8 cellular contexts compared by ENCODE assay signal in genomic region chr9:36150529-36151305, GRCh38. TPM values are rescaled to one million over a fixed set of nuclear protein-coding genes. Genes with fewer than 3 reads are reported as not detected.
DNase-seq lines count a peak whose midpoint lies in the region; TF ChIP-seq lines count a peak whose summit lies in the region.

No MANE protein-coding gene starts in this region.

- no peak overlapping the region for H4K91ac ChIP-seq in trophoblast cell (ENCODE audit: low read depth, low read length)

- H4K8ac ChIP-seq in trophoblast cell (ENCODE audit: low read depth, low read length), result no peak overlapping the region

- no peaks in the 10 kb centered on the region for H3K9me2 ChIP-seq in OCI-LY7 (ENCODE audit: insufficient read depth, low read length)

- TF ChIP-seq CTCF in GM12864 (IDR thresholded peaks at IDR 0.05; ENCODE audit: low read depth, low read length, missing control alignments) (no peak), OCI-LY7 (conservative IDR thresholded peaks at IDR 0.05; ENCODE audit: low read length) (no peak), epithelial cell of esophagus (IDR thresholded peaks at IDR 0.05; ENCODE audit: insufficient read depth, low read depth, low read length, missing control alignments) (no peak), brain microvascular endothelial cell (IDR thresholded peaks at IDR 0.05; ENCODE audit: low read depth, low read length, missing control alignments) (no peak)

- H3K27ac ChIP-seq in OCI-LY7 (ENCODE audit: low read depth, low read length, poor library complexity, severe bottlenecking), result peak overlapping the region; percentile 74
- no peak overlapping the region for H3K27ac ChIP-seq in brain microvascular endothelial cell
- no peak overlapping the region for H3K27ac ChIP-seq in trophoblast cell (ENCODE audit: low read depth, low read length)

- H3K4ac ChIP-seq in trophoblast cell (ENCODE audit: low read depth, low read length), result no peak overlapping the region

- no peak overlapping the region; the same call in 1 of the 2 replicates for H2AFZ ChIP-seq in OCI-LY7 (ENCODE audit: low read length)
- no peak overlapping the region for H2AFZ ChIP-seq in trophoblast cell (ENCODE audit: insufficient read depth, low read length, poor library complexity)

- no CpG with 5 or more reads among the region's 4 CpGs for WGBS in trophoblast cell (ENCODE audit: extremely low coverage, insufficient coverage, insufficient read length)

- H2BK12ac ChIP-seq in trophoblast cell (ENCODE audit: low read length), result no peak overlapping the region

- in situ Hi-C loops in brain microvascular endothelial cell (cut with HindIII; ENCODE audit: low pct_ligation_motif_present, low sequenced_read_pairs), result no loop called here

- H3K4me1 ChIP-seq in OCI-LY7 (ENCODE audit: insufficient read depth, low read length, poor library complexity, severe bottlenecking) (peaks cover 46% of the 10 kb centered on the region), skeletal muscle satellite cell (ENCODE audit: control insufficient read depth, insufficient read depth, low read length) (peaks cover 67% of the 10 kb centered on the region), trophoblast cell (ENCODE audit: control insufficient read depth in 1 of 2, insufficient read depth in 2 of 2, low read length in 2 of 2) (peaks cover 2 to 3% of the 10 kb centered on the region in 2 experiments)

- no peak overlapping the region for H3K14ac ChIP-seq in trophoblast cell (ENCODE audit: low read length)

- intact Hi-C loops in OCI-LY7 (cut with micrococcal nuclease; ENCODE audit: unreplicated experiment), result loop anchor here (5.0 kb wide), 1 partner anchor 48 kb away; no protein-coding TSS in a partner anchor

- BruUV-seq in OCI-LY7 (replicated peaks; lab: Mats Ljungman, UMichigan), result no TSS peak

- DNase-seq in GM12864 (ENCODE audit: low read depth), result no peak
- DNase-seq in OCI-LY7 (ENCODE audit: low spot score), result no peak
- DNase-seq in epithelial cell of esophagus (ENCODE audit: low read depth), result peak; percentile 41
- no peak for DNase-seq in ecto neural progenitor cell (ENCODE audit: low spot score)
- no peak for DNase-seq in brain microvascular endothelial cell
- DNase-seq in NCI-H748 (lab: John Stamatoyannopoulos, UW; ENCODE audit: unreplicated experiment), result no peak
- DNase-seq in trophoblast cell, result no peak

- no peaks in the 10 kb centered on the region for H3K36me3 ChIP-seq in OCI-LY7 (ENCODE audit: insufficient read depth, low read length)
- peaks cover 13% of the 10 kb centered on the region for H3K36me3 ChIP-seq in skeletal muscle satellite cell (ENCODE audit: insufficient read depth, low read length)
- H3K36me3 ChIP-seq in brain microvascular endothelial cell (replicated peaks), result no peaks in the 10 kb centered on the region
- peaks cover 12% of the 10 kb centered on the region in 2 experiments for H3K36me3 ChIP-seq in trophoblast cell (ENCODE audit: control insufficient read depth in 1 of 2, insufficient read depth in 2 of 2, low read length in 2 of 2)

- no peak overlapping the region for H3K23ac ChIP-seq in trophoblast cell (ENCODE audit: low read length)

- H3K9ac ChIP-seq in skeletal muscle satellite cell (ENCODE audit: low read depth, low read length) (peak overlapping the region; percentile 16), trophoblast cell (ENCODE audit: low read length) (no peak overlapping the region)

- no peaks in the 10 kb centered on the region for H3K79me1 ChIP-seq in trophoblast cell (ENCODE audit: low read length)

- H2BK5ac ChIP-seq in trophoblast cell (ENCODE audit: low read depth, low read length, poor library complexity), result no peak overlapping the region

- no peaks in the 10 kb centered on the region for H4K20me1 ChIP-seq in OCI-LY7 (ENCODE audit: insufficient read depth, low read length)

- CTCF ChIA-PET in OCI-LY7 (lab: Charles Lee; ENCODE audit: unreplicated experiment), result interaction anchor here (1.1 to 1.2 kb wide), 2 partner anchors 8 to 35 kb away, joined by 3 to 6 read pairs; no protein-coding TSS in a partner anchor

- H3K79me2 ChIP-seq in OCI-LY7 (ENCODE audit: insufficient read depth, low read depth, low read length) (no peaks in the 10 kb centered on the region), trophoblast cell (ENCODE audit: control insufficient read depth, insufficient read depth, low read length, poor library complexity) (no peaks in the 10 kb centered on the region)

- H3K9me3 ChIP-seq in OCI-LY7 (ENCODE audit: low read length) (peaks cover 6% of the 10 kb centered on the region; the same call in 1 of the 2 replicates), skeletal muscle satellite cell (replicated peaks; ENCODE audit: low read length) (no peaks in the 10 kb centered on the region), trophoblast cell (ENCODE audit: insufficient read depth, low read depth, low read length) (peaks cover 6% of the 10 kb centered on the region)

- H3K18ac ChIP-seq in trophoblast cell (ENCODE audit: low read length), result no peak overlapping the region

- no peak overlapping the region for H4K12ac ChIP-seq in trophoblast cell (ENCODE audit: low read depth, low read length)

- peak overlapping the region; percentile 46; the same call in 1 of the 2 replicates for H3K4me3 ChIP-seq in GM12864 (ENCODE audit: low read depth, low read length)
- peak overlapping the region; percentile 64 for H3K4me3 ChIP-seq in OCI-LY7 (ENCODE audit: low read depth, low read length, poor library complexity, severe bottlenecking)
- H3K4me3 ChIP-seq in epithelial cell of esophagus (ENCODE audit: low read length), result no peak overlapping the region
- no peak overlapping the region for H3K4me3 ChIP-seq in skeletal muscle satellite cell (ENCODE audit: low read length)
- no peak overlapping the region for H3K4me3 ChIP-seq in brain microvascular endothelial cell (ENCODE audit: low read depth, low read length)
- no peak overlapping the region for H3K4me3 ChIP-seq in trophoblast cell (ENCODE audit: low read depth, low read length)

- POLR2A ChIA-PET in OCI-LY7 (lab: Charles Lee), result interaction anchor here (0.5 to 2.5 kb wide), 6 partner anchors 8 to 1036 kb away, joined by 3 to 13 read pairs (median 4); partner anchors contain the start of genes CLTA and GNE

- H3K27me3 ChIP-seq in skeletal muscle satellite cell (ENCODE audit: control insufficient read depth, insufficient read depth, low read length), result no peaks in the 10 kb centered on the region
- H3K27me3 ChIP-seq in brain microvascular endothelial cell (replicated peaks), result no peaks in the 10 kb centered on the region
- H3K27me3 ChIP-seq in trophoblast cell (ENCODE audit: insufficient read depth, low read length), result no peaks in the 10 kb centered on the region

- no peak overlapping the region for H2BK120ac ChIP-seq in trophoblast cell (ENCODE audit: insufficient read depth, low read length, poor library complexity)

- H3K4me2 ChIP-seq in OCI-LY7 (ENCODE audit: low read length), result peak overlapping the region; percentile 74
- H3K4me2 ChIP-seq in skeletal muscle satellite cell (ENCODE audit: low read length), result peak overlapping the region; percentile 7
- no peak overlapping the region for H3K4me2 ChIP-seq in trophoblast cell (ENCODE audit: low read length)

- H2AK5ac ChIP-seq in trophoblast cell (ENCODE audit: low read length), result no peak overlapping the region

RNA-seq across cellular contexts. Expression of gene GLIPR2, which starts 14.2 kb away (rescaled TPM):
- not detected in 2 replicates for total RNA-seq in OCI-LY7 (2014; rRNA removed; shearing (Covaris generic))
- total RNA-seq in OCI-LY7 (2022), result not detected in 2 replicates
- 15.2 and 37.6 TPM in 2 replicates for total RNA-seq in skeletal muscle satellite cell (2012; rRNA removed)
- polyA plus RNA-seq in trophoblast cell (2013), result 23.0 and 24.6 TPM in 2 replicates

RNA-seq across cellular contexts. Expression of gene CCIN, which starts 18.5 kb away (rescaled TPM):
- not detected in 2 replicates for total RNA-seq in OCI-LY7 (2014; rRNA removed; shearing (Covaris generic))
- not detected in 2 replicates for total RNA-seq in OCI-LY7 (2022)
- total RNA-seq in skeletal muscle satellite cell (2012; rRNA removed), result 0.25 and 1.1 TPM in 2 replicates
- polyA plus RNA-seq in trophoblast cell (2013), result 0.23 and 0.33 TPM in 2 replicates

RNA-seq across cellular contexts. Expression of gene CLTA, which starts 40.0 kb away (rescaled TPM):
- 150 and 176 TPM in 2 replicates for total RNA-seq in OCI-LY7 (2014; rRNA removed; shearing (Covaris generic))
- 161 and 171 TPM in 2 replicates for total RNA-seq in OCI-LY7 (2022)
- 248 and 256 TPM in 2 replicates for total RNA-seq in skeletal muscle satellite cell (2012; rRNA removed)
- polyA plus RNA-seq in trophoblast cell (2013), result 489 and 493 TPM in 2 replicates

Comparison
In these comparisons a context has a peak if more than half of its experiments do, and no peak if none do; other contexts are left out.
1. H3K4me3 ChIP-seq: peak in GM12864 (single experiment) and OCI-LY7 (single experiment); none in epithelial cell of esophagus (single experiment), skeletal muscle satellite cell (single experiment), brain microvascular endothelial cell (single experiment) and trophoblast cell (single experiment).